In genomic region chr20:58233881-58234528, GRCh38 we compare ENCODE assay signal across 1 cellular context.
TF ChIP-seq lines count a peak whose summit lies in the region.

No MANE protein-coding gene starts in this region.

TF ChIP-seq in IMR-90, 13 proteins besides CTCF, POLR2A, EP300 and RAD21 (continued from another document):
- TF ChIP-seq, protein P1, sequence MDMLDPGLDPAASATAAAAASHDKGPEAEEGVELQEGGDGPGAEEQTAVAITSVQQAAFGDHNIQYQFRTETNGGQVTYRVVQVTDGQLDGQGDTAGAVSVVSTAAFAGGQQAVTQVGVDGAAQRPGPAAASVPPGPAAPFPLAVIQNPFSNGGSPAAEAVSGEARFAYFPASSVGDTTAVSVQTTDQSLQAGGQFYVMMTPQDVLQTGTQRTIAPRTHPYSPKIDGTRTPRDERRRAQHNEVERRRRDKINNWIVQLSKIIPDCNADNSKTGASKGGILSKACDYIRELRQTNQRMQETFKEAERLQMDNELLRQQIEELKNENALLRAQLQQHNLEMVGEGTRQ (IDR thresholded peaks at IDR 0.05; ENCODE audit: low read depth, low read length): no peak
- TF ChIP-seq MAZ (IDR thresholded peaks at IDR 0.05; ENCODE audit: borderline replicate concordance, low read depth, low read length): no peak
- no peak for TF ChIP-seq NFE2L2 (IDR thresholded peaks at IDR 0.05; ENCODE audit: low read depth, low read length)
- TF ChIP-seq ELK1 (IDR thresholded peaks at IDR 0.05; ENCODE audit: borderline replicate concordance, low read depth, low read length): no peak
